In genomic region chr1:2045468-2046224, GRCh38 we compare ENCODE assay signal across 12 cellular contexts. TPM values are rescaled to one million over a fixed set of nuclear protein-coding genes. Genes with fewer than 3 reads are reported as not detected.
DNase-seq lines count a peak whose midpoint lies in the region; ATAC-seq and TF ChIP-seq lines count a peak whose summit lies in the region.
"Had no signal": no experiment of that assay in that cellular context is flagged by ENCODE, and none has a peak within 500 bp of the region (broad histone marks: within the 10 kb centered on the region; RNA-seq: fewer than 3 reads in every experiment).

No MANE protein-coding gene starts in this region.

- 75% methylated on average over 17 of the region's 18 CpGs for WGBS in mammary epithelial cell (ENCODE audit: low coverage, missing lambda C conversion rate)
- WGBS in hepatocyte (ENCODE audit: low lambda C conversion rate, missing lambda C conversion rate): 85% methylated on average over 18 of the region's 18 CpGs
- 53 to 70% methylated on average over 3 to 18 of the region's 18 CpGs for WGBS in transverse colon (ENCODE audit: low coverage in 1 of 2), 2 donors

- H3K4me1 ChIP-seq in mammary epithelial cell (ENCODE audit: insufficient read depth, low read length): peaks cover 18% of the 10 kb centered on the region
- H3K4me1 ChIP-seq in breast epithelium: peaks cover 3 to 4% of the 10 kb centered on the region in 2 donors
- H3K4me1 ChIP-seq in hepatocyte (ENCODE audit: insufficient read depth): peaks cover 31% of the 10 kb centered on the region
- peaks cover 21 to 54% (median 51%) of the 10 kb centered on the region in 4 donors for H3K4me1 ChIP-seq in transverse colon

- no peaks in the 10 kb centered on the region for H3K9me3 ChIP-seq in mammary epithelial cell (replicated peaks; ENCODE audit: insufficient read depth, low read length)
- H3K9me3 ChIP-seq in breast epithelium: no peaks in the 10 kb centered on the region
- no peaks in the 10 kb centered on the region for H3K9me3 ChIP-seq in hepatocyte (ENCODE audit: low read depth)
- no peaks in the 10 kb centered on the region for H3K9me3 ChIP-seq in transverse colon
- H3K9me3 ChIP-seq: uterus had no signal

- ATAC-seq in HG03045 (IDR thresholded peaks at IDR 0.05; ENCODE audit: unreplicated experiment): no peak

- no peak for DNase-seq in mammary epithelial cell
- DNase-seq in breast epithelium (ENCODE audit: low spot score in 2 of 2): no peak
- DNase-seq in activated naive CD8-positive, alpha-beta T cell treated with anti-CD3 and anti-CD28 coated beads for 36 hours: no peak
- no peak for DNase-seq in hepatocyte (ENCODE audit: low spot score)
- DNase-seq in transverse colon: no peak
- DNase-seq in cerebellum (ENCODE audit: low spot score): no peak
- no peak for DNase-seq in cortex of kidney (lab: John Stamatoyannopoulos, UW)
- DNase-seq: DMS 273 treated with DMSO at 0.1 percent for 48 hours had no signal

- H3K4me3 ChIP-seq in mammary epithelial cell (replicated peaks in 1 of 3; ENCODE audit: insufficient read depth in 1 of 3, low read depth in 2 of 3, low read length in 3 of 3): no peak overlapping the region
- H3K4me3 ChIP-seq in breast epithelium: no peak overlapping the region
- no peak overlapping the region for H3K4me3 ChIP-seq in hepatocyte
- no peak overlapping the region for H3K4me3 ChIP-seq in transverse colon
- H3K4me3 ChIP-seq: uterus had no signal

- H3K79me2 ChIP-seq in mammary epithelial cell (ENCODE audit: insufficient read depth, low read length) (peaks cover 3% of the 10 kb centered on the region), hepatocyte (peaks cover 2% of the 10 kb centered on the region)

- H3K36me3 ChIP-seq in mammary epithelial cell (ENCODE audit: insufficient read depth, low read length) (no peaks in the 10 kb centered on the region), breast epithelium (no peaks in the 10 kb centered on the region), hepatocyte (replicated peaks; ENCODE audit: insufficient read depth, low read depth) (no peaks in the 10 kb centered on the region), transverse colon (no peaks in the 10 kb centered on the region)
- H3K36me3 ChIP-seq: uterus had no signal

- H3K27ac ChIP-seq in mammary epithelial cell (ENCODE audit: insufficient read depth, low read depth, low read length) (no peak overlapping the region), breast epithelium (no peak overlapping the region), hepatocyte (no peak overlapping the region), transverse colon (peak overlapping the region; percentile 66 to 86 (median 70))
- H3K27ac ChIP-seq: uterus had no signal

- TF ChIP-seq CTCF in mammary epithelial cell (conservative IDR thresholded peaks at IDR 0.05 in 1 of 2, IDR thresholded peaks at IDR 0.05 in 1 of 2; ENCODE audit: extremely low read depth in 1 of 2, insufficient read depth in 1 of 2, low read depth in 1 of 2, low read length in 2 of 2): no peak
- no peak for TF ChIP-seq CTCF in breast epithelium (IDR thresholded peaks at IDR 0.05)
- TF ChIP-seq CTCF in hepatocyte (IDR thresholded peaks at IDR 0.05; ENCODE audit: poor library complexity): no peak
- no peak for TF ChIP-seq CTCF in transverse colon (IDR thresholded peaks at IDR 0.05)

- peak overlapping the region; percentile 10 for H3K27ac Mint-ChIP-seq in activated naive CD8-positive, alpha-beta T cell treated with anti-CD3 and anti-CD28 coated beads for 36 hours

- no peaks in the 10 kb centered on the region for H3K9me3 Mint-ChIP-seq in activated naive CD8-positive, alpha-beta T cell treated with anti-CD3 and anti-CD28 coated beads for 36 hours

- peaks cover 14% of the 10 kb centered on the region for H3K4me1 Mint-ChIP-seq in activated naive CD8-positive, alpha-beta T cell treated with anti-CD3 and anti-CD28 coated beads for 36 hours

- no peak overlapping the region for H3K9ac ChIP-seq in mammary epithelial cell (ENCODE audit: insufficient read depth, low read length)

- dilution Hi-C loops in mammary epithelial cell (cut with HindIII; ENCODE audit: low sequenced_read_pairs): loop anchor here (5.0 kb wide), 2 partner anchors 67 to 103 kb away; no protein-coding TSS in a partner anchor

- no peaks in the 10 kb centered on the region for H3K9me2 ChIP-seq in hepatocyte (replicated peaks; ENCODE audit: insufficient read depth)

- peak overlapping the region; percentile 69 for H3K4me3 Mint-ChIP-seq in activated naive CD8-positive, alpha-beta T cell treated with anti-CD3 and anti-CD28 coated beads for 36 hours

- intact Hi-C loops in mammary epithelial cell (cut with micrococcal nuclease) (loop anchor here (1.0 to 10.0 kb wide), 3 partner anchors 85 to 281 kb away; no protein-coding TSS in a partner anchor), breast epithelium (cut with DNase I; ENCODE audit: low total_unique reads) (no loop called here), transverse colon (cut with DNase I; ENCODE audit: low total_unique reads) (no loop called here)

- no TSS peak for BruUV-seq in mammary epithelial cell (replicated peaks; lab: Mats Ljungman, UMichigan)

- TF ChIP-seq POLR2A in breast epithelium (IDR thresholded peaks at IDR 0.05): no peak
- no peak for TF ChIP-seq POLR2A in transverse colon (IDR thresholded peaks at IDR 0.05)

- CTCF ChIA-PET in mammary epithelial cell (lab: Charles Lee; ENCODE audit: low non-redundant PET): interaction anchor here (0.5 to 0.7 kb wide), 2 partner anchors 31 to 41 kb away, joined by 3 to 4 read pairs; no protein-coding TSS in a partner anchor

- H3K36me3 Mint-ChIP-seq in activated naive CD8-positive, alpha-beta T cell treated with anti-CD3 and anti-CD28 coated beads for 36 hours: no peaks in the 10 kb centered on the region

- no peak for TF ChIP-seq EP300 in transverse colon (IDR thresholded peaks at IDR 0.05; ENCODE audit: low read depth)

- H2AFZ ChIP-seq in mammary epithelial cell (ENCODE audit: low read depth, low read length): peak overlapping the region; percentile 90
- no peak overlapping the region for H2AFZ ChIP-seq in hepatocyte

- H3K27me3 ChIP-seq in mammary epithelial cell (ENCODE audit: insufficient read depth, low read length) (no peaks in the 10 kb centered on the region), breast epithelium (peaks cover 5 to 12% of the 10 kb centered on the region in 2 donors), hepatocyte (peaks cover 3% of the 10 kb centered on the region), transverse colon (peaks cover 36% of the 10 kb centered on the region)

- in situ Hi-C loops in mammary epithelial cell (cut with MboI; ENCODE audit: low sequenced_read_pairs in 2 of 2): loop anchor here (5.0 kb wide), 2 partner anchors 83 to 88 kb away; no protein-coding TSS in a partner anchor
- in situ Hi-C loops in transverse colon (cut with MboI; ENCODE audit: low pct_ligation_motif_present in 1 of 4, low pct_unique_long_range_greater_than_20kb in 1 of 4, low sequenced_read_pairs in 3 of 4): loop anchor here in 3 of 4 donors (10.0 kb wide), 2 partner anchors 81 to 91 kb away; no protein-coding TSS in a partner anchor

- H4K20me1 ChIP-seq in mammary epithelial cell (ENCODE audit: insufficient read depth, low read length) (no peaks in the 10 kb centered on the region), hepatocyte (ENCODE audit: insufficient read depth, poor library complexity, severe bottlenecking) (no peaks in the 10 kb centered on the region)

- H3K27me3 Mint-ChIP-seq in activated naive CD8-positive, alpha-beta T cell treated with anti-CD3 and anti-CD28 coated beads for 36 hours: peaks cover 21% of the 10 kb centered on the region

- H3K4me2 ChIP-seq in mammary epithelial cell (ENCODE audit: insufficient read depth, low read depth, low read length) (no peak overlapping the region), hepatocyte (peak overlapping the region; percentile 83)

RNA-seq across cellular contexts. Expression of gene PRKCZ, which starts 4.6 kb away (rescaled TPM):
- total RNA-seq in mammary epithelial cell (10 to 100 TPM; 27.0 to 42.2 TPM), breast epithelium (10 to 100 TPM in 2 of 3 donors, under 1 TPM in 1; 0.64 to 17.9 (median 12.5) TPM), hepatocyte (41.0 and 45.6 TPM in 2 replicates), transverse colon (10 to 100 TPM; 48.6 to 96.7 (median 54.4) TPM), cerebellum (30.8 TPM)
- polyA plus RNA-seq in mammary epithelial cell (34.4 TPM), hepatocyte (52.3 and 52.5 TPM in 2 replicates)
- 118 TPM for polyA minus RNA-seq in mammary epithelial cell
- total RNA-seq in activated naive CD8-positive, alpha-beta T cell treated with anti-CD3 and anti-CD28 coated beads for 36 hours: 10 to 100 TPM; 11.1 to 13.0 TPM

RNA-seq across cellular contexts. Expression of gene GABRD, which starts 26.5 kb away (rescaled TPM):
- total RNA-seq in mammary epithelial cell (not detected), breast epithelium (not detected), hepatocyte (not detected in 2 replicates), transverse colon (not detected), cerebellum (2.9 TPM)
- polyA plus RNA-seq in mammary epithelial cell (not detected), hepatocyte (not detected in 2 replicates)
- not detected for polyA minus RNA-seq in mammary epithelial cell
- not detected for total RNA-seq in activated naive CD8-positive, alpha-beta T cell treated with anti-CD3 and anti-CD28 coated beads for 36 hours
- total RNA-seq: LHCN-M2, liver had no signal

RNA-seq across cellular contexts. Expression of gene CFAP74, which starts 42.1 kb away (rescaled TPM):
- total RNA-seq in mammary epithelial cell (under 1 TPM in 1 of 2 donors, not detected in 1; 0.07 TPM), breast epithelium (under 1 TPM in 2 of 3 donors, not detected in 1; 0.29 to 0.98 TPM), hepatocyte (not detected in 2 replicates), transverse colon (not detected), cerebellum (0.36 TPM)
- polyA plus RNA-seq in mammary epithelial cell (not detected), hepatocyte (0.07 TPM in 1 of 2 replicates, not detected in the other)
- polyA minus RNA-seq in mammary epithelial cell: not detected
- under 1 TPM; 0.31 to 0.46 TPM for total RNA-seq in activated naive CD8-positive, alpha-beta T cell treated with anti-CD3 and anti-CD28 coated beads for 36 hours
- total RNA-seq: LHCN-M2 had no signal

Comparison
In these comparisons a context has a peak if more than half of its experiments do, and no peak if none do; other contexts are left out.
1. H3K27ac ChIP-seq: peak in transverse colon (4 of 4); none in mammary epithelial cell (single experiment), breast epithelium (0 of 2) and hepatocyte (single experiment).